Comparison of ENCODE assay signal across 1 cellular context in the genomic region with DNA sequence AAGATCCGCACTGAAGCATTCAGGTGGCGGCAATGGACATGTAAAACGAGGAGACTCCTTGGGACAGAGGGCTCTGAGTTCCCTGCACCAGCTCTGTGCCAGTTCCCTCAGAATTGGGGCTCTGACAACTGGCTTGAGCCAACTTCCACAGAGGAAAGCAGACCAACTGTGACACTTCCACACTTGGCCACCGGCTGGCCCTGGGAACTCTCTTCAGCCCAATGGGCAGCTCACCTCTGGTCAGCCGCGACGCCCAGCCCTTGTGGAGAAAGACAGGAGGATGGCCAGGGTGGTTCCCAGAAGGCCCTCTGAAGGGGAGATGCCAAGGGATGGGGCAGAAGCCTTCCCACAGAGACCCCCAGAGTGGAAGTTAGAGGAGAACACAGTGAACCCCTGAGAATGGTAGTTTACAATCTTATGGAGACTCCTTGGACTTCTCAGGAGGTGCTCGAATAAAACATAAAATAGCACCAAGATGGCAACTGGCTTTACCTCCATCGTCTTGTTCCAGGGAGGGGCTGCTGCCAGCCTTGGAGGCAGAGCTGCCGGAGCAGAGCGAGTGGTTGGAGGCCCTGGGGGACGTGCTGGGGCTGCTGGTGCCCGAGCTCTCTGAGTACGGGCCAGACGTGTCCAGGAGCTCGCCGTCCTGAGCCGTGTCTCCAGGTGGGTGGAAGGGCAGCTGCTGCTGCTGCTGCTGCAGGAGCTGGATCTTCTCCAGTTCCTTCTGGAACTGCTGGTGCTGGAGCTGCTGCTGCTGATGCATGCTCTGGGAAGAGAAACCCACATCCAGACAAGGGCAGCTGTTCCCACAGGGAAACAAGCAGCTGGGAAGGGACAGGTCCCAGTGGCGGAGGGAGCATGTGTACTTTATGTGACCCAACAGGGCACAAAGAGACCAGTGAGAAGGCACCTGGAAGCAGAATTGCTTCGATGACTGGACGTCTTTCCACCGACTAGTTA.
TF ChIP-seq lines count a peak whose summit lies in the region.

No MANE protein-coding gene starts in this region.

TF ChIP-seq in GM12878, 131 proteins besides CTCF, POLR2A, EP300 and RAD21:
- no peak for TF ChIP-seq PAX8 (IDR thresholded peaks at IDR 0.05)
- no peak for TF ChIP-seq SPI1 (IDR thresholded peaks at IDR 0.05; ENCODE audit: borderline replicate concordance, insufficient read depth, low read depth, low read length)
- TF ChIP-seq NFXL1 (IDR thresholded peaks at IDR 0.05; ENCODE audit: borderline replicate concordance) = no peak
